Comparison of ENCODE assay signal across 19 cellular contexts in the genomic region with DNA sequence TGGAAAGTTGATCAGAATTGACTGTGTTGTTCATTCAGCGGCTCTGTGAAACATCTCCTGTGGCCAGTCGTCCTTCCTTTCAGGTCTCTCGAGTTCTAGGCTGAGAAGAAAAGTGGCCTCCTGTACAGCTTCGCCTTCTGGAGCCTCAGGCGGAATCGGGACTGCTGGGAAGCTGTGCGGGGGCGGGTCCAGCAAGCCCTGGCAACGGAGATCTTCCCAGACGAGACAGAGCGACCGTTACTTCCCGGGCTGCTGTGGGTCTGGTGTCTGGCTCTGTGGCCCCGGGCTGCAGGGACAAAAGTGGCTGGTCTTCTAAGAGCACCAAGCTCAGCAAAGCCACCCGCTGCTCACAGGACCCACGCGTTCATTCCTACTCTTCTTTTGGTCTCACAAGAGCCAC.
"Had no signal": no experiment of that assay in that cellular context is flagged by ENCODE, and none has a peak within 500 bp of the region (broad histone marks: within the 10 kb centered on the region; RNA-seq: fewer than 3 reads in every experiment).

No MANE protein-coding gene starts in this region.

- H3K36me3 ChIP-seq: sigmoid colon, stomach had no signal

- H3K4me1 ChIP-seq: sigmoid colon, stomach had no signal

- ATAC-seq: activated CD8-positive, alpha-beta memory T cell treated with anti-CD3 and anti-CD28 coated beads, Interleukin-2, amount 10 ng/mL, durations not matched to agents 7 days and 5 days; activated CD8-positive, alpha-beta T cell treated with anti-CD3 and anti-CD28 coated beads for 36 hours; left lobe of liver; stimulated activated memory B cell treated with anti-CD40 and anti-IgM and Interleukin-4, amounts not matched to agents 10 μg/mL and 1 μg/mL and 100 μg/mL, for 72 hours had no signal

- H3K27me3 ChIP-seq: sigmoid colon, stomach had no signal

- FAIRE-seq: kidney had no signal

- H3K27ac ChIP-seq: sigmoid colon, stomach, VCaP had no signal

- DNase-seq: activated CD4-positive, alpha-beta T cell treated with anti-CD3 and anti-CD28 coated beads, Interleukin-2, amount 10 ng/mL, durations not matched to agents 7 days and 5 days; activated CD4-positive, CD25-positive, alpha-beta regulatory T cell treated with anti-CD3 and anti-CD28 coated beads, Interleukin-2, amount 50 U/mL, for 72 hours; activated CD8-positive, alpha-beta memory T cell treated with anti-CD3 and anti-CD28 coated beads, Interleukin-2, amount 10 ng/mL, durations not matched to agents 7 days and 5 days; activated CD8-positive, alpha-beta T cell treated with anti-CD3 and anti-CD28 coated beads for 36 hours; activated gamma-delta T cell treated with Interleukin-2 at 50 U/mL for 16 hours; activated T-cell treated with anti-CD3 and anti-CD28 coated beads for 4 hours; effector CD8-positive, alpha-beta T cell; erythroblast; foreskin fibroblast; kidney; midbrain; nucleus accumbens; sigmoid colon; stimulated activated CD4-positive, alpha-beta T cell treated with anti-CD3 and anti-CD28 coated beads, Interleukin-15, amount 100 ng/mL, for 24 hours; stomach had no signal

- H3K4me3 ChIP-seq: sigmoid colon, smooth muscle cell, stomach had no signal

- H3K9me3 ChIP-seq: sigmoid colon, stomach had no signal
